1 cellular context compared by ENCODE assay signal in the genomic region with DNA sequence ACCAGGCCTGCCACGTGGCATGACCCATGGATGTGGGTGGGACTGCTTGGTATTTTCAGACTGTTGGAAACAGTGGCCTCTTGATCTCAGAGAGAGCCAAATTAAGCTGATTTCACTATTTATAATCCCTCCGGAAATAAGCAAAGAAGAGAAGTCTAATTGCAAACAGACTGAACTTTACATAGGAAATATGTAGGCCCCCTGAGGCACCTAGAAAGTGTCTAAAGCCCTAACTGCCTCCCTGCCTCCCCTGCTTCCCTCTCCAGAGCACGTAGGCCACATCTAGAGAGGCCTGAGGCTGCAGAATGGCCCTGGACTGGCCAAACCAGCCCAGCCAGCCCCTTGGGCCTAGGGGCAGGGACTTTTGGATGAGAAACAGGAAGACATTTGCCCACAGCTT.
TF ChIP-seq lines count a peak whose summit lies in the region.

No MANE protein-coding gene starts in this region.

TF ChIP-seq in IMR-90, 13 proteins besides CTCF, POLR2A, EP300 and RAD21 (continued from another document):
- TF ChIP-seq, protein P1, sequence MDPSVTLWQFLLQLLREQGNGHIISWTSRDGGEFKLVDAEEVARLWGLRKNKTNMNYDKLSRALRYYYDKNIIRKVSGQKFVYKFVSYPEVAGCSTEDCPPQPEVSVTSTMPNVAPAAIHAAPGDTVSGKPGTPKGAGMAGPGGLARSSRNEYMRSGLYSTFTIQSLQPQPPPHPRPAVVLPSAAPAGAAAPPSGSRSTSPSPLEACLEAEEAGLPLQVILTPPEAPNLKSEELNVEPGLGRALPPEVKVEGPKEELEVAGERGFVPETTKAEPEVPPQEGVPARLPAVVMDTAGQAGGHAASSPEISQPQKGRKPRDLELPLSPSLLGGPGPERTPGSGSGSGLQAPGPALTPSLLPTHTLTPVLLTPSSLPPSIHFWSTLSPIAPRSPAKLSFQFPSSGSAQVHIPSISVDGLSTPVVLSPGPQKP (IDR thresholded peaks at IDR 0.05; ENCODE audit: borderline replicate concordance, low read depth, low read length) = no peak
- TF ChIP-seq CHD1 (IDR thresholded peaks at IDR 0.05; ENCODE audit: low read depth, low read length) = no peak
- TF ChIP-seq FOS (IDR thresholded peaks at IDR 0.05; ENCODE audit: low read depth, low read length) = no peak
- TF ChIP-seq MAZ (IDR thresholded peaks at IDR 0.05; ENCODE audit: borderline replicate concordance, low read depth, low read length) = no peak
- no peak for TF ChIP-seq RFX5 (IDR thresholded peaks at IDR 0.05; ENCODE audit: low read depth, low read length)
TF ChIP-seq in IMR-90: peak in this region for 0.
